Comparison of ENCODE assay signal across 18 cellular contexts in genomic region chr9:116868212-116868611, GRCh38.
A peak's percentile ranks its signal among the peaks of the same experiment; 100 is the strongest.
DNase-seq lines count a peak whose midpoint lies in the region; ATAC-seq and FAIRE-seq lines count a peak whose summit lies in the region.
"Had no signal": no experiment of that assay in that cellular context is flagged by ENCODE, and none has a peak within 500 bp of the region (broad histone marks: within the 10 kb centered on the region; RNA-seq: fewer than 3 reads in every experiment).

No MANE protein-coding gene starts in this region.

- H3K4me1 ChIP-seq in mesenchymal stem cell (ENCODE audit: control insufficient read depth, insufficient read depth, low read depth, low read length): peaks cover 12% of the 10 kb centered on the region
- no peaks in the 10 kb centered on the region for H3K4me1 ChIP-seq in HAP-1
- H3K4me1 ChIP-seq: gastroesophageal sphincter had no signal

- H3K23ac ChIP-seq in mesenchymal stem cell (ENCODE audit: low read length in 2 of 2): no peak overlapping the region

- H2BK5ac ChIP-seq in mesenchymal stem cell (ENCODE audit: low read depth, low read length, poor library complexity, severe bottlenecking): no peak overlapping the region

- peak overlapping the region; percentile 9 for H3K27ac ChIP-seq in mesenchymal stem cell (ENCODE audit: low read length, poor library complexity, severe bottlenecking)
- H3K27ac ChIP-seq: gastroesophageal sphincter, KMS-11, neutrophil had no signal

- H4K91ac ChIP-seq in mesenchymal stem cell (ENCODE audit: low read length): no peak overlapping the region

- H3K9me3 ChIP-seq in mesenchymal stem cell (ENCODE audit: control insufficient read depth, low read length) (no peaks in the 10 kb centered on the region), HAP-1 (no peaks in the 10 kb centered on the region)
- H3K9me3 ChIP-seq: gastroesophageal sphincter, neutrophil, SK-N-SH had no signal

- no peak overlapping the region for H2AK5ac ChIP-seq in mesenchymal stem cell (ENCODE audit: low read length, severe bottlenecking)

- H3K36me3 ChIP-seq in mesenchymal stem cell (ENCODE audit: control insufficient read depth in 1 of 2, insufficient read depth in 2 of 2, low read depth in 1 of 2, low read length in 2 of 2): peaks cover 0 to 3% of the 10 kb centered on the region in 2 experiments
- H3K36me3 ChIP-seq in HAP-1 (replicated peaks): no peaks in the 10 kb centered on the region
- H3K36me3 ChIP-seq: gastroesophageal sphincter, neutrophil had no signal

- 81% methylated on average over 3 of the region's 3 CpGs for WGBS in mesenchymal stem cell

- H3K27me3 ChIP-seq in mesenchymal stem cell (ENCODE audit: control insufficient read depth in 1 of 2, insufficient read depth in 1 of 2, low read length in 2 of 2): peaks cover 0 to 26% of the 10 kb centered on the region in 2 experiments
- no peaks in the 10 kb centered on the region for H3K27me3 ChIP-seq in HAP-1 (ENCODE audit: low read depth)
- H3K27me3 ChIP-seq: neutrophil had no signal

- no peak overlapping the region for H3K4ac ChIP-seq in mesenchymal stem cell (ENCODE audit: low read depth in 1 of 2, low read length in 2 of 2)

- H3K79me1 ChIP-seq in mesenchymal stem cell (replicated peaks; ENCODE audit: low read length, poor library complexity, severe bottlenecking): no peaks in the 10 kb centered on the region

- H2AFZ ChIP-seq in mesenchymal stem cell (ENCODE audit: low read depth, low read length): no peak overlapping the region

- H4K8ac ChIP-seq in mesenchymal stem cell (ENCODE audit: low read length): no peak overlapping the region

- no peak overlapping the region for H3K9ac ChIP-seq in mesenchymal stem cell (ENCODE audit: low read length)
- H3K9ac ChIP-seq: KMS-11, SK-N-SH had no signal

- peak; percentile 96 for FAIRE-seq in RCC 7860 (lab: Jason Lieb, UNC)

- H2BK15ac ChIP-seq in mesenchymal stem cell (ENCODE audit: low read depth, poor library complexity, severe bottlenecking): no peak overlapping the region

- ATAC-seq in GM18511 (IDR thresholded peaks at IDR 0.05; ENCODE audit: unreplicated experiment) (peak; percentile 68), GM21423 (IDR thresholded peaks at IDR 0.05; ENCODE audit: unreplicated experiment) (peak; percentile 62), HG02884 (IDR thresholded peaks at IDR 0.05; ENCODE audit: unreplicated experiment) (no peak)
- ATAC-seq: gastroesophageal sphincter had no signal

- H3K14ac ChIP-seq in mesenchymal stem cell (ENCODE audit: low read length in 2 of 2): no peak overlapping the region

- no peak overlapping the region for H2BK120ac ChIP-seq in mesenchymal stem cell (ENCODE audit: low read depth, low read length)

- H3K4me3 ChIP-seq in mesenchymal stem cell (ENCODE audit: insufficient read depth in 1 of 2, low read depth in 1 of 2, low read length in 2 of 2) (no peak overlapping the region), HAP-1 (no peak overlapping the region)
- H3K4me3 ChIP-seq: gastroesophageal sphincter had no signal

- in situ Hi-C loops in HAP-1 (cut with MboI; ENCODE audit: low sequenced_read_pairs): no loop called here

- no peak overlapping the region for H3K4me2 ChIP-seq in mesenchymal stem cell (ENCODE audit: low read length, poor library complexity, severe bottlenecking)
- H3K4me2 ChIP-seq: KMS-11, SK-N-SH had no signal

- no peak overlapping the region for H3K18ac ChIP-seq in mesenchymal stem cell (ENCODE audit: low read depth in 1 of 2, low read length in 2 of 2)

- DNase-seq in RCC 7860 (ENCODE audit: low spot score) (peak; percentile 92), mesenchymal stem cell (no peak), NCI-H446 (lab: John Stamatoyannopoulos, UW) (no peak), HAP-1 (ENCODE audit: low spot score in 2 of 2) (no peak), NCI-H1930 (lab: John Stamatoyannopoulos, UW) (no peak)
- DNase-seq: activated CD4-positive, alpha-beta T cell treated with anti-CD3 and anti-CD28 coated beads, Interleukin-2, amount 50 U/mL, for 1 hour; activated T-cell treated with anti-CD3 and anti-CD28 coated beads, Interleukin-2, amount 50 U/mL, for 1 hour; caudate nucleus; mesendoderm; OCI-M1; SK-N-SH; stimulated activated CD4-positive, alpha-beta T cell treated with anti-CD3 and anti-CD28 coated beads, Interleukin-4, amount 100 ng/mL, for 1 hour had no signal

- H2BK12ac ChIP-seq in mesenchymal stem cell (ENCODE audit: low read length in 2 of 2): no peak overlapping the region
